2 cellular contexts compared by ENCODE assay signal in genomic region chr12:49535921-49536525, GRCh38.
TF ChIP-seq lines count a peak whose summit lies in the region.

No MANE protein-coding gene starts in this region.

TF ChIP-seq in SK-N-SH treated with all-trans-retinoic acid at 6 μM for 48 hours, 23 proteins besides CTCF, POLR2A, EP300 and RAD21 (continued from another document):
- no peak for TF ChIP-seq CSRNP3 (CRISPR knock-in tag; IDR thresholded peaks at IDR 0.05)

TF ChIP-seq in SK-N-SH, 30 proteins besides CTCF, POLR2A, EP300 and RAD21 (continued from another document):
- no peak for TF ChIP-seq REST (IDR thresholded peaks at IDR 0.05; ENCODE audit: low read depth, low read length)
- no peak for TF ChIP-seq YY1 (IDR thresholded peaks at IDR 0.05; ENCODE audit: low read depth)
- no peak for TF ChIP-seq ZBTB33 (IDR thresholded peaks at IDR 0.05; ENCODE audit: borderline replicate concordance, low read depth)
- TF ChIP-seq USF1 (IDR thresholded peaks at IDR 0.05; ENCODE audit: borderline replicate concordance, low read depth) = no peak
- TF ChIP-seq FOXM1 (IDR thresholded peaks at IDR 0.05; ENCODE audit: low read depth) = no peak
- no peak for TF ChIP-seq USF2 (IDR thresholded peaks at IDR 0.05; ENCODE audit: borderline replicate concordance, low read depth, low read length)
- TF ChIP-seq RFX5 (IDR thresholded peaks at IDR 0.05; ENCODE audit: low read length) = no peak
- no peak for TF ChIP-seq NFIC (IDR thresholded peaks at IDR 0.05; ENCODE audit: borderline replicate concordance)
- no peak for TF ChIP-seq GABPA (IDR thresholded peaks at IDR 0.05; ENCODE audit: low read depth)
- TF ChIP-seq FOXJ3 (CRISPR knock-in tag; IDR thresholded peaks at IDR 0.05) = no peak
- no peak for TF ChIP-seq NRF1 (IDR thresholded peaks at IDR 0.05; ENCODE audit: low read depth, low read length)
- TF ChIP-seq SIN3A (IDR thresholded peaks at IDR 0.05; ENCODE audit: borderline replicate concordance, low read depth, low read length) = no peak
- no peak for TF ChIP-seq GATA2 (CRISPR knock-in tag; IDR thresholded peaks at IDR 0.05)
TF ChIP-seq in SK-N-SH: peak in this region for 0.
